In genomic region chr12:106239951-106240335, GRCh38 we compare ENCODE assay signal across 15 cellular contexts. TPM values are rescaled to one million over a fixed set of nuclear protein-coding genes. Genes with fewer than 3 reads are reported as not detected.
A peak's percentile ranks its signal among the peaks of the same experiment; 100 is the strongest.
DNase-seq lines count a peak whose midpoint lies in the region; ATAC-seq and TF ChIP-seq lines count a peak whose summit lies in the region.
"Had no signal": no experiment of that assay in that cellular context is flagged by ENCODE, and none has a peak within 500 bp of the region (broad histone marks: within the 10 kb centered on the region; RNA-seq: fewer than 3 reads in every experiment).

No MANE protein-coding gene starts in this region.

- no peak overlapping the region for H3K27ac Mint-ChIP-seq in osteocyte (ENCODE audit: unreplicated experiment)
- no peak overlapping the region for H3K27ac Mint-ChIP-seq in naive thymus-derived CD4-positive, alpha-beta T cell
- H3K27ac Mint-ChIP-seq: CD4-positive, CD25-positive, alpha-beta regulatory T cell; HFFc6 had no signal

- H3K9me3 ChIP-seq in right atrium auricular region = no peaks in the 10 kb centered on the region
- no peaks in the 10 kb centered on the region for H3K9me3 ChIP-seq in right cardiac atrium (ENCODE audit: control insufficient read depth, low read length)
- no peaks in the 10 kb centered on the region for H3K9me3 ChIP-seq in naive thymus-derived CD4-positive, alpha-beta T cell (ENCODE audit: control insufficient read depth in 2 of 3, low read length in 3 of 3)
- H3K9me3 ChIP-seq: BLaER1 treated with 17β-estradiol and CSF1 and Interleukin-3, amounts not matched to agents 10 nM and 100 nM had no signal

- H3K27me3 ChIP-seq in right atrium auricular region (no peaks in the 10 kb centered on the region), right cardiac atrium (ENCODE audit: control insufficient read depth, insufficient read depth) (no peaks in the 10 kb centered on the region)
- H3K27me3 ChIP-seq in naive thymus-derived CD4-positive, alpha-beta T cell (ENCODE audit: control insufficient read depth in 2 of 2, insufficient read depth in 2 of 2, low read length in 2 of 2) = no peaks in the 10 kb centered on the region
- H3K27me3 ChIP-seq: BLaER1 treated with 17β-estradiol and CSF1 and Interleukin-3, amounts not matched to agents 10 nM and 100 nM had no signal

- peaks cover 39% of the 10 kb centered on the region for H3K36me3 Mint-ChIP-seq in osteocyte (ENCODE audit: unreplicated experiment)
- H3K36me3 Mint-ChIP-seq in naive thymus-derived CD4-positive, alpha-beta T cell = peaks cover 1 to 24% (median 9%) of the 10 kb centered on the region in 5 donors

- peak; percentile 50 for DNase-seq in right atrium auricular region (ENCODE audit: low spot score)
- DNase-seq in right cardiac atrium = no peak
- peak; percentile 31 for DNase-seq in left lobe of liver (ENCODE audit: low spot score)
- peak; percentile 75 for DNase-seq in osteocyte (ENCODE audit: extremely low spot score, unreplicated experiment)
- DNase-seq in naive thymus-derived CD4-positive, alpha-beta T cell = no peak
- no peak for DNase-seq in NCI-H345 treated with DMSO at 0.1 percent for 48 hours (lab: John Stamatoyannopoulos, UW; ENCODE audit: unreplicated experiment)
- DNase-seq: 8988T; CD4-positive, CD25-positive, alpha-beta regulatory T cell; DMS53; GF-D8; HCEC 1CT; HFFc6 had no signal

- peaks cover 20% of the 10 kb centered on the region for H3K4me1 Mint-ChIP-seq in osteocyte (ENCODE audit: unreplicated experiment)
- peaks cover under 1 to 9% (median 5%) of the 10 kb centered on the region in 7 donors for H3K4me1 Mint-ChIP-seq in naive thymus-derived CD4-positive, alpha-beta T cell

- WGBS in right cardiac atrium = 94% methylated on average over 12 of the region's 12 CpGs

- H3K4me3 Mint-ChIP-seq in osteocyte (ENCODE audit: unreplicated experiment) = no peak overlapping the region
- H3K4me3 Mint-ChIP-seq in naive thymus-derived CD4-positive, alpha-beta T cell = no peak overlapping the region
- H3K4me3 Mint-ChIP-seq: HFFc6 had no signal

- H3K27ac ChIP-seq in right atrium auricular region (no peak overlapping the region), right cardiac atrium (ENCODE audit: low read length) (no peak overlapping the region)
- H3K27ac ChIP-seq in naive thymus-derived CD4-positive, alpha-beta T cell (ENCODE audit: low read depth, low read length) = no peak overlapping the region
- H3K27ac ChIP-seq: BLaER1 treated with 17β-estradiol and CSF1 and Interleukin-3, amounts not matched to agents 10 nM and 100 nM had no signal

- H3K4me1 ChIP-seq in right atrium auricular region = peaks cover 0 to 29% of the 10 kb centered on the region in 2 donors
- H3K4me1 ChIP-seq in right cardiac atrium (ENCODE audit: control insufficient read depth, insufficient read depth, low read length) = peaks cover 5% of the 10 kb centered on the region
- H3K4me1 ChIP-seq in naive thymus-derived CD4-positive, alpha-beta T cell (ENCODE audit: control insufficient read depth in 2 of 2, insufficient read depth in 2 of 2, low read length in 2 of 2) = no peaks in the 10 kb centered on the region

- POLR2A ChIA-PET in naive thymus-derived CD4-positive, alpha-beta T cell (lab: Charles Lee) = no interaction called here

- no peak overlapping the region for H3K4me3 ChIP-seq in right atrium auricular region
- no peak overlapping the region for H3K4me3 ChIP-seq in right cardiac atrium (ENCODE audit: low read length)
- H3K4me3 ChIP-seq in naive thymus-derived CD4-positive, alpha-beta T cell (ENCODE audit: low read length) = no peak overlapping the region
- H3K4me3 ChIP-seq: BLaER1 treated with 17β-estradiol and CSF1 and Interleukin-3, amounts not matched to agents 10 nM and 100 nM had no signal

- intact Hi-C loops in right cardiac atrium (cut with DNase I) = loop anchor here in 2 of 4 donors (10.0 kb wide), 1 partner anchor 105 kb away; no protein-coding TSS in a partner anchor
- intact Hi-C loops in naive thymus-derived CD4-positive, alpha-beta T cell (cut with micrococcal nuclease) = loop anchor here in 1 of 2 donors (10.0 kb wide), 1 partner anchor 1005 kb away; the partner anchor contains the start of gene APPL2

- no peaks in the 10 kb centered on the region for H3K27me3 Mint-ChIP-seq in osteocyte (ENCODE audit: unreplicated experiment)
- peaks cover 0 to under 1% (median 0%) of the 10 kb centered on the region in 5 donors for H3K27me3 Mint-ChIP-seq in naive thymus-derived CD4-positive, alpha-beta T cell

- TF ChIP-seq CTCF in right atrium auricular region (IDR thresholded peaks at IDR 0.05) = no peak
- TF ChIP-seq CTCF in osteocyte (IDR thresholded peaks at IDR 0.05) = no peak

- CTCF ChIA-PET in naive thymus-derived CD4-positive, alpha-beta T cell (lab: Charles Lee) = interaction anchor here (0.6 to 0.9 kb wide), 4 partner anchors 16 to 714 kb away, joined by 3 to 4 read pairs (median 4); no protein-coding TSS in a partner anchor

- peaks cover 26% of the 10 kb centered on the region for H3K36me3 ChIP-seq in right atrium auricular region
- H3K36me3 ChIP-seq in naive thymus-derived CD4-positive, alpha-beta T cell (ENCODE audit: control insufficient read depth in 2 of 3, insufficient read depth in 3 of 3, low read length in 3 of 3) = peaks cover 0 to 18% (median 0%) of the 10 kb centered on the region in 3 experiments

- H3K9me3 Mint-ChIP-seq in osteocyte (ENCODE audit: unreplicated experiment) = no peaks in the 10 kb centered on the region
- no peaks in the 10 kb centered on the region for H3K9me3 Mint-ChIP-seq in naive thymus-derived CD4-positive, alpha-beta T cell
- H3K9me3 Mint-ChIP-seq: CD4-positive, CD25-positive, alpha-beta regulatory T cell; HFFc6 had no signal

- ATAC-seq in right cardiac atrium (no peak), left lobe of liver (no peak), HG03039 (IDR thresholded peaks at IDR 0.05; ENCODE audit: unreplicated experiment) (no peak)
- ATAC-seq in naive thymus-derived CD4-positive, alpha-beta T cell = no peak
- ATAC-seq: HepG2 had no signal

RNA-seq across cellular contexts. Expression of gene CKAP4, which starts 7.9 kb away (rescaled TPM):
- total RNA-seq in right atrium auricular region = 10 to 100 TPM; 50.1 to 56.8 TPM
- total RNA-seq in right cardiac atrium = 10 to 100 TPM; 35.6 to 53.7 (median 41.3) TPM
- polyA plus RNA-seq in right cardiac atrium = 24.8 TPM
- total RNA-seq in left lobe of liver = 22.6 TPM
- 182 and 197 TPM in 2 replicates for total RNA-seq in osteocyte
- total RNA-seq in naive thymus-derived CD4-positive, alpha-beta T cell = 10 to 100 TPM in 4 of 5 experiments, 1 to 10 TPM in 1; 4.3 to 27.2 (median 13.0) TPM
- 1 to 10 TPM; 7.1 to 7.6 TPM for polyA plus RNA-seq in naive thymus-derived CD4-positive, alpha-beta T cell

Comparison
In these comparisons a context has a peak if more than half of its experiments do, and no peak if none do; other contexts are left out.
1. DNase-seq: peak in right atrium auricular region (single experiment), left lobe of liver (single experiment) and osteocyte (single experiment); none in right cardiac atrium (0 of 3), naive thymus-derived CD4-positive, alpha-beta T cell (0 of 9) and NCI-H345 treated with DMSO at 0.1 percent for 48 hours (single experiment).